8 cellular contexts compared by ENCODE assay signal in the genomic region with DNA sequence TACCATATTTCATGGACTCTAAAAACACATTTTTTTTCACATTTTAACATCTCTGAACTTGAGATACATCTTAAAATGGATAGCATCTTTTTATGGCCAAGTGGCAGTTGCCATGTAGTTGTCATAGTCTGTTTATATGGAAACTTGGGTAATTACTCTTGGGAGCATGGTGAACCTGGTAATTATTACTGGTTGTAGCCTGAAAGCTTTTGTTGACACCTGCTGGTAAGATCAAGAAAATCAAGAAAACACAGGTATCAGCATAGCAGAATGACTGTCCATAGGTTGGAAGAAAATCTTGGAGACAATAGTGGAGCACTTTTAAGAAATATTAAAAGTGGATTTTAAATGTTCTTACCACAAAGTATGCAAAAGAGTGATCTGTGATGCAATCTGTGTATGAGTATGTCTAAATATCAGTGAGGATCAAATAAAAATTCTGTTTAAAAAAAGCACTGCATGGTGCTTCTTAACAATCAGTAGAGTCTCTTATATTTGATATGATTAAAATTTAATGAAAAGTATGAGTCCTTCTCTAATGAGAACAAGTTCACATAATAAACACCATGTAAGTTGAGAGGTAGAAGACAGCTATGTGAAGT. TPM values are rescaled to one million over a fixed set of nuclear protein-coding genes. Genes with fewer than 3 reads are reported as not detected.
DNase-seq lines count a peak whose midpoint lies in the region; ATAC-seq and TF ChIP-seq lines count a peak whose summit lies in the region.

No MANE protein-coding gene starts in this region.

- no peaks in the 10 kb centered on the region for H3K79me2 ChIP-seq in MM.1S (ENCODE audit: low read length)

- H3F3A ChIP-seq in MM.1S (ENCODE audit: insufficient read depth, low read length): no peaks in the 10 kb centered on the region

- H3K36me3 ChIP-seq in MM.1S (replicated peaks; ENCODE audit: insufficient read depth, low read length) (no peaks in the 10 kb centered on the region), ascending aorta (peaks cover 22 to 36% of the 10 kb centered on the region in 2 donors)

- no peak overlapping the region for H3K27ac Mint-ChIP-seq in natural killer cell treated with Interleukin-12 subunit alpha and Interleukin-12 subunit beta and Interleukin-15 and Interleukin-18, amount 100 ng/mL, for 72 hours

- no peak overlapping the region for H3K4me3 Mint-ChIP-seq in natural killer cell treated with Interleukin-12 subunit alpha and Interleukin-12 subunit beta and Interleukin-15 and Interleukin-18, amount 100 ng/mL, for 72 hours

- H3K4me1 ChIP-seq in MM.1S (ENCODE audit: low read length) (no peaks in the 10 kb centered on the region), ascending aorta (no peaks in the 10 kb centered on the region)

- intact Hi-C loops in ascending aorta (cut with DNase I): loop anchor here (1.0 to 5.0 kb wide), 2 partner anchors 76 to 201 kb away; a partner anchor contains a TSS

- H3K27me3 ChIP-seq in MM.1S (replicated peaks; ENCODE audit: insufficient read depth, low read length) (no peaks in the 10 kb centered on the region), ascending aorta (no peaks in the 10 kb centered on the region)

- H2AFZ ChIP-seq in MM.1S (ENCODE audit: low read length): no peak overlapping the region

- no peaks in the 10 kb centered on the region for H3K9me3 Mint-ChIP-seq in natural killer cell treated with Interleukin-12 subunit alpha and Interleukin-12 subunit beta and Interleukin-15 and Interleukin-18, amount 100 ng/mL, for 72 hours

- no peaks in the 10 kb centered on the region for H3K9me2 ChIP-seq in MM.1S (replicated peaks; ENCODE audit: insufficient read depth, low read length)

- no peaks in the 10 kb centered on the region for H3K4me1 Mint-ChIP-seq in natural killer cell treated with Interleukin-12 subunit alpha and Interleukin-12 subunit beta and Interleukin-15 and Interleukin-18, amount 100 ng/mL, for 72 hours (ENCODE audit: low read depth in 2 of 2)

- H3K4me3 ChIP-seq in MM.1S (ENCODE audit: low read length): no peak overlapping the region
- H3K4me3 ChIP-seq in ascending aorta: no peak overlapping the region

- DNase-seq in DMS 273 (lab: John Stamatoyannopoulos, UW; ENCODE audit: unreplicated experiment) (peak; percentile 48), DMS 273 treated with DMSO at 0.1 percent for 48 hours (lab: John Stamatoyannopoulos, UW) (no peak), MM.1S (peak; percentile 24), ascending aorta (ENCODE audit: low spot score in 2 of 2) (no peak), myocyte (ENCODE audit: low read depth) (peak; percentile 12)
- no peak for DNase-seq in natural killer cell treated with Interleukin-12 subunit alpha and Interleukin-12 subunit beta and Interleukin-15 and Interleukin-18, amount 100 ng/mL, for 72 hours (ENCODE audit: low spot score)

- H3K9me3 ChIP-seq in MM.1S (replicated peaks; ENCODE audit: insufficient read depth, low read length) (no peaks in the 10 kb centered on the region), ascending aorta (no peaks in the 10 kb centered on the region)

- H3K27me3 Mint-ChIP-seq in natural killer cell treated with Interleukin-12 subunit alpha and Interleukin-12 subunit beta and Interleukin-15 and Interleukin-18, amount 100 ng/mL, for 72 hours: no peaks in the 10 kb centered on the region

- H3K36me3 Mint-ChIP-seq in natural killer cell treated with Interleukin-12 subunit alpha and Interleukin-12 subunit beta and Interleukin-15 and Interleukin-18, amount 100 ng/mL, for 72 hours: no peaks in the 10 kb centered on the region

- H4K20me1 ChIP-seq in MM.1S (ENCODE audit: insufficient read depth, low read length): no peaks in the 10 kb centered on the region

- H3K27ac ChIP-seq in MM.1S (ENCODE audit: low read length): no peak overlapping the region
- no peak overlapping the region for H3K27ac ChIP-seq in ascending aorta

- no peak overlapping the region for H3K4me2 ChIP-seq in MM.1S (ENCODE audit: low read depth, low read length)

- no peak overlapping the region for H3K9ac ChIP-seq in MM.1S (ENCODE audit: low read length)

- peak; percentile 37 for TF ChIP-seq CTCF in MM.1S (IDR thresholded peaks at IDR 0.05; ENCODE audit: low read length)
- TF ChIP-seq CTCF in ascending aorta (IDR thresholded peaks at IDR 0.05): peak in 2 of 3 experiments; percentile 34 to 62

- ATAC-seq in HG03442 (IDR thresholded peaks at IDR 0.05; ENCODE audit: unreplicated experiment) (no peak), GM21381 (IDR thresholded peaks at IDR 0.05; ENCODE audit: unreplicated experiment) (no peak)
- ATAC-seq in natural killer cell treated with Interleukin-12 subunit alpha and Interleukin-12 subunit beta and Interleukin-15 and Interleukin-18, amount 100 ng/mL, for 72 hours: no peak

RNA-seq across cellular contexts. Expression of a gene that starts 44.2 kb away (rescaled TPM):
- total RNA-seq in ascending aorta (24.4 TPM), myocyte (20.7 and 21.4 TPM in 2 replicates)
- 27.9 TPM for polyA plus RNA-seq in myocyte (2012)
- total RNA-seq in natural killer cell treated with Interleukin-12 subunit alpha and Interleukin-12 subunit beta and Interleukin-15 and Interleukin-18, amount 100 ng/mL, for 72 hours: 1 to 10 TPM; 1.9 to 4.2 TPM

Comparison
In these comparisons a context has a peak if more than half of its experiments do, and no peak if none do; other contexts are left out.
1. DNase-seq: peak in DMS 273 (single experiment), MM.1S (single experiment) and myocyte (single experiment); none in DMS 273 treated with DMSO at 0.1 percent for 48 hours (single experiment), ascending aorta (0 of 2) and natural killer cell treated with Interleukin-12 subunit alpha and Interleukin-12 subunit beta and Interleukin-15 and Interleukin-18, amount 100 ng/mL, for 72 hours (single experiment).